Comparison of ENCODE assay signal across 11 cellular contexts in the genomic region with DNA sequence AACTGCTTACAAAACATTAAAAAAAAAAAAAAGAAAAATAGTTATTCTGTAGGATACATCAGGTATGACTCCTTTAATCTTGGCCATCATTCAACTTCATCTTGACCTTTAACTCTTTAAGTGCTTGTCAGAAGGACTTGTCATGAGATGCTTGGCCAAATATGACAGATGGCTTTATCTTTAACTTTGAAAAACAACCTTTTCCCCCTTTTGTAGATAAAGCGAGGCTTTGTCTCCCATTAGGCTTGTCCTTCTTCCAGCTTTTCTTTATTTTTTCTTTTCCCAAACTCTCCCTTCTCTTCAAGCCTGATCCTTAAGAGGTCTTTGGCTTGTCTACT. TPM values are rescaled to one million over a fixed set of nuclear protein-coding genes. Genes with fewer than 3 reads are reported as not detected.
DNase-seq lines count a peak whose midpoint lies in the region; ATAC-seq, FAIRE-seq and TF ChIP-seq lines count a peak whose summit lies in the region.
"Had no signal": no experiment of that assay in that cellular context is flagged by ENCODE, and none has a peak within 500 bp of the region (broad histone marks: within the 10 kb centered on the region; RNA-seq: fewer than 3 reads in every experiment).

No MANE protein-coding gene starts in this region.

- CTCF ChIA-PET in SK-N-SH (lab: Yijun Ruan, JAX), result no interaction called here
- CTCF ChIA-PET in OCI-LY7 (lab: Charles Lee; ENCODE audit: unreplicated experiment), result no interaction called here
- CTCF ChIA-PET in endothelial cell of umbilical vein (lab: Charles Lee), result interaction anchor here (5.8 kb wide), 1 partner anchor 51 kb away, joined by 61 read pairs; no protein-coding TSS in a partner anchor

- DNase-seq in SK-N-SH (no peak), OCI-LY7 (ENCODE audit: low spot score) (no peak), endothelial cell of umbilical vein (ENCODE audit: low read depth, low spot score) (no peak), gastrocnemius medialis (no peak), foreskin melanocyte (no peak), testis (no peak)
- DNase-seq: NCI-H774; stimulated activated CD4-positive, alpha-beta T cell treated with anti-CD3 and anti-CD28 coated beads, Interleukin-1b, Interleukin-23, amount 100 ng/mL, for 48 hours had no signal

- H3K27me3 ChIP-seq in SK-N-SH (ENCODE audit: insufficient read depth) (no peaks in the 10 kb centered on the region), endothelial cell of umbilical vein (ENCODE audit: control insufficient read depth in 2 of 2, insufficient read depth in 2 of 2, low read length in 2 of 2) (no peaks in the 10 kb centered on the region), gastrocnemius medialis (no peaks in the 10 kb centered on the region), testis (no peaks in the 10 kb centered on the region)

- no peak for FAIRE-seq in endothelial cell of umbilical vein (lab: Jason Lieb, UNC)
- FAIRE-seq: A204.1 had no signal

- TF ChIP-seq POLR2A in endothelial cell of umbilical vein (IDR thresholded peaks at IDR 0.05; ENCODE audit: low read depth, low read length) (no peak), gastrocnemius medialis (IDR thresholded peaks at IDR 0.05) (no peak), testis (IDR thresholded peaks at IDR 0.05) (no peak)

- H3K4me2 ChIP-seq in SK-N-SH (peak overlapping the region; percentile 81), OCI-LY7 (ENCODE audit: low read length) (peak overlapping the region; percentile 95), endothelial cell of umbilical vein (ENCODE audit: insufficient read depth, low read length) (peak overlapping the region; percentile 98)

- no peak for TF ChIP-seq CTCF in SK-N-SH (IDR thresholded peaks at IDR 0.05)
- TF ChIP-seq CTCF in OCI-LY7 (conservative IDR thresholded peaks at IDR 0.05; ENCODE audit: low read length), result no peak
- TF ChIP-seq CTCF in endothelial cell of umbilical vein (IDR thresholded peaks at IDR 0.05; ENCODE audit: extremely low read depth in 1 of 2, insufficient read depth in 1 of 2, low read depth in 1 of 2, low read length in 2 of 2), result no peak
- TF ChIP-seq CTCF in gastrocnemius medialis (IDR thresholded peaks at IDR 0.05 in 4 of 5, conservative IDR thresholded peaks at IDR 0.05 in 1 of 5), result no peak
- no peak for TF ChIP-seq CTCF in testis (IDR thresholded peaks at IDR 0.05)

- POLR2A ChIA-PET in SK-N-SH (lab: Yijun Ruan, JAX), result no interaction called here
- POLR2A ChIA-PET in OCI-LY7 (lab: Charles Lee), result interaction anchor here (0.6 kb wide), 1 partner anchor 19 kb away, joined by 3 read pairs; no protein-coding TSS in a partner anchor
- POLR2A ChIA-PET in endothelial cell of umbilical vein (lab: Charles Lee), result no interaction called here

- dilution Hi-C loops in endothelial cell of umbilical vein (cut with MboI; ENCODE audit: extremely low pct_ligation_motif_present, low sequenced_read_pairs), result no loop called here

- peaks cover 33 to 53% of the 10 kb centered on the region in 2 experiments for H3K36me3 ChIP-seq in SK-N-SH (replicated peaks in 1 of 2; ENCODE audit: control insufficient read depth in 1 of 2, insufficient read depth in 2 of 2, low read length in 1 of 2)
- peaks cover 72% of the 10 kb centered on the region for H3K36me3 ChIP-seq in OCI-LY7 (ENCODE audit: insufficient read depth, low read length)
- H3K36me3 ChIP-seq in endothelial cell of umbilical vein (ENCODE audit: control insufficient read depth in 2 of 2, extremely low read depth in 1 of 2, insufficient read depth in 2 of 2, low read length in 2 of 2), result peaks cover 2 to 8% of the 10 kb centered on the region in 2 experiments
- peaks cover 0 to 6% of the 10 kb centered on the region in 2 donors for H3K36me3 ChIP-seq in gastrocnemius medialis
- H3K36me3 ChIP-seq in testis (ENCODE audit: low read depth, missing control alignments), result no peaks in the 10 kb centered on the region

- peaks cover 13% of the 10 kb centered on the region for H3F3A ChIP-seq in SK-N-SH (replicated peaks; ENCODE audit: insufficient read depth)

- ATAC-seq in SK-N-SH treated with all-trans-retinoic acid at 6 μM for 48 hours, result no peak
- ATAC-seq in gastrocnemius medialis, result no peak
- no peak for ATAC-seq in HG03521 (IDR thresholded peaks at IDR 0.05; ENCODE audit: unreplicated experiment)

- in situ Hi-C loops in gastrocnemius medialis (cut with MboI; ENCODE audit: low sequenced_read_pairs in 4 of 4), result no loop called here

- H3K27ac ChIP-seq in SK-N-SH (ENCODE audit: low read depth in 2 of 2, low read length in 1 of 2) (peak overlapping the region in 1 of 2 experiments; percentile 97; a peak in 1 of 4 replicates), OCI-LY7 (ENCODE audit: low read depth, low read length, poor library complexity, severe bottlenecking) (peak overlapping the region; percentile 94), endothelial cell of umbilical vein (ENCODE audit: insufficient read depth, low read depth, low read length) (peak overlapping the region; percentile 18), gastrocnemius medialis (peak overlapping the region; percentile 88 to 98 (median 96)), testis (no peak overlapping the region)

- TF ChIP-seq RAD21 in SK-N-SH (IDR thresholded peaks at IDR 0.05; ENCODE audit: low read length), result no peak

- no peaks in the 10 kb centered on the region for H3K9me2 ChIP-seq in SK-N-SH
- H3K9me2 ChIP-seq in OCI-LY7 (ENCODE audit: insufficient read depth, low read length), result no peaks in the 10 kb centered on the region

- intact Hi-C loops in OCI-LY7 (cut with micrococcal nuclease; ENCODE audit: unreplicated experiment), result no loop called here
- intact Hi-C loops in endothelial cell of umbilical vein (cut with micrococcal nuclease), result no loop called here
- intact Hi-C loops in gastrocnemius medialis (cut with DNase I; ENCODE audit: low total_unique reads), result no loop called here
- intact Hi-C loops in testis (cut with DNase I; ENCODE audit: low total_unique reads), result loop anchor here (10.0 kb wide), 1 partner anchor 47 kb away; no protein-coding TSS in a partner anchor

- H3K9me3 ChIP-seq in SK-N-SH, result no peaks in the 10 kb centered on the region; the same call in 1 of the 2 replicates
- no peaks in the 10 kb centered on the region for H3K9me3 ChIP-seq in OCI-LY7 (ENCODE audit: low read length)
- no peaks in the 10 kb centered on the region for H3K9me3 ChIP-seq in endothelial cell of umbilical vein (replicated peaks; ENCODE audit: control insufficient read depth, insufficient read depth, low read length)
- H3K9me3 ChIP-seq in gastrocnemius medialis, result no peaks in the 10 kb centered on the region
- H3K9me3 ChIP-seq in testis, result no peaks in the 10 kb centered on the region

- H3K9me1 ChIP-seq in endothelial cell of umbilical vein (replicated peaks; ENCODE audit: control insufficient read depth, extremely low read depth, insufficient read depth, low read length), result no peaks in the 10 kb centered on the region

- BruUV-seq in OCI-LY7 (replicated peaks; lab: Mats Ljungman, UMichigan) (no TSS peak), endothelial cell of umbilical vein (replicated peaks; lab: Mats Ljungman, UMichigan) (no TSS peak)

- H2AFZ ChIP-seq in SK-N-SH (ENCODE audit: low read depth) (no peak overlapping the region), OCI-LY7 (ENCODE audit: low read length) (no peak overlapping the region), endothelial cell of umbilical vein (ENCODE audit: low read depth, low read length) (no peak overlapping the region)

- H3K4me1 ChIP-seq in SK-N-SH (ENCODE audit: control insufficient read depth in 1 of 2, insufficient read depth in 2 of 2, low read depth in 1 of 2, low read length in 1 of 2) (peaks cover 14 to 15% of the 10 kb centered on the region in 2 experiments; a peak in 3 of 4 replicates), OCI-LY7 (ENCODE audit: insufficient read depth, low read length, poor library complexity, severe bottlenecking) (peaks cover 76% of the 10 kb centered on the region), endothelial cell of umbilical vein (ENCODE audit: control insufficient read depth, extremely low read depth, insufficient read depth, low read length) (peaks cover 33% of the 10 kb centered on the region), gastrocnemius medialis (peaks cover 50 to 57% of the 10 kb centered on the region in 2 donors), testis (peaks cover 31% of the 10 kb centered on the region)

- WGBS in SK-N-SH (ENCODE audit: low lambda C conversion rate), result 87% methylated on average over 1 of the region's 1 CpG
- WGBS in testis, 2 donors, result 46 to 64% methylated on average over 1 of the region's 1 CpG

- H3K4me3 ChIP-seq in SK-N-SH (ENCODE audit: low read depth in 2 of 2, low read length in 1 of 2), result peak overlapping the region in 1 of 2 experiments; percentile 74; a peak in 3 of 4 replicates
- peak overlapping the region; percentile 96 for H3K4me3 ChIP-seq in OCI-LY7 (ENCODE audit: low read depth, low read length, poor library complexity, severe bottlenecking)
- H3K4me3 ChIP-seq in endothelial cell of umbilical vein (replicated peaks in 1 of 3; ENCODE audit: insufficient read depth in 1 of 3, low read depth in 1 of 3, low read length in 3 of 3), result peak overlapping the region in 1 of 3 experiments; percentile 100
- peak overlapping the region in 3 of 4 donors; percentile 2 to 86 (median 72) for H3K4me3 ChIP-seq in gastrocnemius medialis
- H3K4me3 ChIP-seq in testis, result no peak overlapping the region

- peaks cover 73% of the 10 kb centered on the region for H3K79me2 ChIP-seq in SK-N-SH (ENCODE audit: insufficient read depth)
- peaks cover 80% of the 10 kb centered on the region for H3K79me2 ChIP-seq in OCI-LY7 (ENCODE audit: insufficient read depth, low read depth, low read length)
- H3K79me2 ChIP-seq in endothelial cell of umbilical vein (ENCODE audit: control insufficient read depth, insufficient read depth, low read length), result peaks cover 73% of the 10 kb centered on the region

- peaks cover 66% of the 10 kb centered on the region for H4K20me1 ChIP-seq in SK-N-SH (ENCODE audit: insufficient read depth)
- H4K20me1 ChIP-seq in OCI-LY7 (ENCODE audit: insufficient read depth, low read length), result peaks cover 54% of the 10 kb centered on the region
- peaks cover 22% of the 10 kb centered on the region for H4K20me1 ChIP-seq in endothelial cell of umbilical vein (replicated peaks; ENCODE audit: control insufficient read depth, extremely low read depth, insufficient read depth, low read length)

- TF ChIP-seq EP300 in SK-N-SH (IDR thresholded peaks at IDR 0.05; ENCODE audit: borderline replicate concordance in 1 of 2, low read depth in 1 of 2, low read length in 1 of 2), result no peak

- peak overlapping the region; percentile 99; the same call in 1 of the 2 replicates for H3K9ac ChIP-seq in SK-N-SH
- peak overlapping the region; percentile 98 for H3K9ac ChIP-seq in endothelial cell of umbilical vein (replicated peaks; ENCODE audit: extremely low read depth, insufficient read depth, low read length)

RNA-seq across cellular contexts. Expression of a gene that starts 2.3 kb away (rescaled TPM):
- polyA plus RNA-seq in SK-N-SH (2012; rRNA removed), result 79.8 and 81.8 TPM in 2 replicates
- polyA plus RNA-seq in SK-N-SH (2012; cell fraction: cytosol; rRNA removed), result 74.3 and 75.6 TPM in 2 replicates
- polyA plus RNA-seq in SK-N-SH (2012; cell fraction: nucleus; rRNA removed), result 110 and 164 TPM in 2 replicates
- total RNA-seq in OCI-LY7 (2014; rRNA removed; shearing (Covaris generic)), result 229 and 293 TPM in 2 replicates
- 335 and 394 TPM in 2 replicates for total RNA-seq in OCI-LY7 (2022)
- total RNA-seq in endothelial cell of umbilical vein, result 124 and 125 TPM in 2 replicates
- polyA plus RNA-seq in endothelial cell of umbilical vein, result 81.2 and 135 TPM in 2 replicates
- 79.0 and 87.1 TPM in 2 replicates for polyA plus RNA-seq in endothelial cell of umbilical vein (2011; cell fraction: cytosol; rRNA removed)
- 167 and 242 TPM in 2 replicates for polyA plus RNA-seq in endothelial cell of umbilical vein (2011; cell fraction: nucleus; rRNA removed)
- polyA plus RNA-seq in endothelial cell of umbilical vein (2012), result 76.3 and 105 TPM in 2 replicates
- 124 and 131 TPM in 2 replicates for polyA minus RNA-seq in endothelial cell of umbilical vein
- polyA minus RNA-seq in endothelial cell of umbilical vein (2011; cell fraction: cytosol; rRNA and poly(A)+ RNA removed), result 71.4 TPM
- polyA minus RNA-seq in endothelial cell of umbilical vein (2011; cell fraction: nucleus; rRNA and poly(A)+ RNA removed), result 204 and 272 TPM in 2 replicates
- 10 to 100 TPM; 20.4 to 49.9 (median 26.5) TPM for total RNA-seq in gastrocnemius medialis
- total RNA-seq in testis, result 100 to 1,000 TPM; 124 to 141 TPM
- 113 TPM for polyA plus RNA-seq in testis (ENCODE audit: insufficient read depth, low read depth, low replicate concordance)

RNA-seq across cellular contexts. Expression of a gene that starts 18.2 kb away (rescaled TPM):
- 43.8 and 55.2 TPM in 2 replicates for polyA plus RNA-seq in SK-N-SH (2012; rRNA removed)
- polyA plus RNA-seq in SK-N-SH (2012; cell fraction: cytosol; rRNA removed), result 54.6 and 58.1 TPM in 2 replicates
- 46.8 and 46.9 TPM in 2 replicates for polyA plus RNA-seq in SK-N-SH (2012; cell fraction: nucleus; rRNA removed)
- 129 and 143 TPM in 2 replicates for total RNA-seq in OCI-LY7 (2014; rRNA removed; shearing (Covaris generic))
- 198 and 210 TPM in 2 replicates for total RNA-seq in OCI-LY7 (2022)
- total RNA-seq in endothelial cell of umbilical vein, result 77.8 and 107 TPM in 2 replicates
- 36.3 and 70.2 TPM in 2 replicates for polyA plus RNA-seq in endothelial cell of umbilical vein
- polyA plus RNA-seq in endothelial cell of umbilical vein (2011; cell fraction: cytosol; rRNA removed), result 75.8 and 85.8 TPM in 2 replicates
- 51.1 and 75.0 TPM in 2 replicates for polyA plus RNA-seq in endothelial cell of umbilical vein (2011; cell fraction: nucleus; rRNA removed)
- 50.9 and 76.0 TPM in 2 replicates for polyA plus RNA-seq in endothelial cell of umbilical vein (2012)
- polyA minus RNA-seq in endothelial cell of umbilical vein, result 31.1 and 31.6 TPM in 2 replicates
- 41.2 TPM for polyA minus RNA-seq in endothelial cell of umbilical vein (2011; cell fraction: cytosol; rRNA and poly(A)+ RNA removed)
- 28.0 and 39.0 TPM in 2 replicates for polyA minus RNA-seq in endothelial cell of umbilical vein (2011; cell fraction: nucleus; rRNA and poly(A)+ RNA removed)
- total RNA-seq in gastrocnemius medialis, result 10 to 100 TPM; 26.5 to 54.2 (median 39.4) TPM
- 10 to 100 TPM; 61.5 to 68.1 TPM for total RNA-seq in testis
- 57.7 TPM for polyA plus RNA-seq in testis (ENCODE audit: insufficient read depth, low read depth, low replicate concordance)

Comparison
In these comparisons a context has a peak if more than half of its experiments do, and no peak if none do; other contexts are left out.
1. H3K27ac ChIP-seq: peak in OCI-LY7 (single experiment), endothelial cell of umbilical vein (single experiment) and gastrocnemius medialis (4 of 4); none in testis (0 of 2).
2. H3K4me3 ChIP-seq: peak in OCI-LY7 (single experiment) and gastrocnemius medialis (3 of 4); none in testis (0 of 2).
3. Peak in every context shown above with its lines, with median percentiles within 50 percentile points of each other: H3K4me2 ChIP-seq.